Comparison of ENCODE assay signal across 1 cellular context in genomic region chr6:36196049-36196879, GRCh38.
A peak's percentile ranks its signal among the peaks of the same experiment; 100 is the strongest.
TF ChIP-seq lines count a peak whose summit lies in the region.

Gene BRPF3 (plus strand): TSS chr6:36196744. CDS start chr6:36200323, 3,579 bp downstream.

TF ChIP-seq in HepG2, 621 proteins besides CTCF, POLR2A, EP300 and RAD21 (continued from another document):
- TF ChIP-seq ZBTB10 (CRISPR knock-in tag; IDR thresholded peaks at IDR 0.05; ENCODE audit: borderline replicate concordance) = no peak
- no peak for TF ChIP-seq ZNF839 (CRISPR knock-in tag; IDR thresholded peaks at IDR 0.05; ENCODE audit: borderline replicate concordance)
- TF ChIP-seq, protein P1, sequence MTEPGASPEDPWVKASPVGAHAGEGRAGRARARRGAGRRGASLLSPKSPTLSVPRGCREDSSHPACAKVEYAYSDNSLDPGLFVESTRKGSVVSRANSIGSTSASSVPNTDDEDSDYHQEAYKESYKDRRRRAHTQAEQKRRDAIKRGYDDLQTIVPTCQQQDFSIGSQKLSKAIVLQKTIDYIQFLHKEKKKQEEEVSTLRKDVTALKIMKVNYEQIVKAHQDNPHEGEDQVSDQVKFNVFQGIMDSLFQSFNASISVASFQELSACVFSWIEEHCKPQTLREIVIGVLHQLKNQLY (CRISPR knock-in tag; IDR thresholded peaks at IDR 0.05) = no peak
- TF ChIP-seq NCOA1 (CRISPR knock-in tag; IDR thresholded peaks at IDR 0.05) = no peak
- peak; percentile 77; the same call in 1 of the 2 replicates for TF ChIP-seq ZNF235 (CRISPR knock-in tag; IDR thresholded peaks at IDR 0.05; ENCODE audit: borderline replicate concordance)
- TF ChIP-seq ATRX (CRISPR knock-in tag; IDR thresholded peaks at IDR 0.05; ENCODE audit: borderline replicate concordance) = no peak
- TF ChIP-seq ZBTB26 (CRISPR knock-in tag; IDR thresholded peaks at IDR 0.05; ENCODE audit: borderline replicate concordance) = peak; percentile 41; the same call in 1 of the 2 replicates
- no peak for TF ChIP-seq KAT2B (IDR thresholded peaks at IDR 0.05; ENCODE audit: borderline replicate concordance, low read depth, low read length)
- no peak for TF ChIP-seq MAFG (CRISPR knock-in tag; IDR thresholded peaks at IDR 0.05)
- TF ChIP-seq, protein P2, sequence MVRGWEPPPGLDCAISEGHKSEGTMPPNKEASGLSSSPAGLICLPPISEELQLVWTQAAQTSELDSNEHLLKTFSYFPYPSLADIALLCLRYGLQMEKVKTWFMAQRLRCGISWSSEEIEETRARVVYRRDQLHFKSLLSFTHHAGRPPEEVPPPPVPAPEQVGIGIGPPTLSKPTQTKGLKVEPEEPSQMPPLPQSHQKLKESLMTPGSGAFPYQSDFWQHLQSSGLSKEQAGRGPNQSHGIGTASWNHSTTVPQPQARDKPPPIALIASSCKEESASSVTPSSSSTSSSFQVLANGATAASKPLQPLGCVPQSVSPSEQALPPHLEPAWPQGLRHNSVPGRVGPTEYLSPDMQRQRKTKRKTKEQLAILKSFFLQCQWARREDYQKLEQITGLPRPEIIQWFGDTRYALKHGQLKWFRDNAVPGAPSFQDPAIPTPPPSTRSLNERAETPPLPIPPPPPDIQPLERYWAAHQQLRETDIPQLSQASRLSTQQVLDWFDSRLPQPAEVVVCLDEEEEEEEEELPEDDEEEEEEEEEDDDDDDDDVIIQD (CRISPR knock-in tag; IDR thresholded peaks at IDR 0.05; ENCODE audit: low read depth) = 0 out of 2 replicates have a peak, but pooled peaks have one; percentile 17
- TF ChIP-seq MIER2 (CRISPR knock-in tag; IDR thresholded peaks at IDR 0.05) = no peak
- TF ChIP-seq MBNL3 (CRISPR knock-in tag; conservative IDR thresholded peaks at IDR 0.05) = no peak
- no peak for TF ChIP-seq KDM5A (IDR thresholded peaks at IDR 0.05; ENCODE audit: borderline replicate concordance, low read length)
- peak; percentile 67 for TF ChIP-seq HNRNPK (IDR thresholded peaks at IDR 0.05; ENCODE audit: low read depth, low read length, poor library complexity, severe bottlenecking)
- TF ChIP-seq NFYB (CRISPR knock-in tag; IDR thresholded peaks at IDR 0.05) = no peak
- peak; percentile 64; the same call in 1 of the 2 replicates for TF ChIP-seq ZFY (CRISPR knock-in tag; IDR thresholded peaks at IDR 0.05)
- TF ChIP-seq ZNF841 (CRISPR knock-in tag; IDR thresholded peaks at IDR 0.05; ENCODE audit: borderline replicate concordance) = no peak
- no peak for TF ChIP-seq FOXJ3 (CRISPR knock-in tag; IDR thresholded peaks at IDR 0.05; ENCODE audit: borderline replicate concordance)
- TF ChIP-seq ZNF724P (CRISPR knock-in tag; IDR thresholded peaks at IDR 0.05; ENCODE audit: borderline replicate concordance) = peak; percentile 83; the same call in 1 of the 2 replicates
- no peak for TF ChIP-seq SOX6 (IDR thresholded peaks at IDR 0.05)
- TF ChIP-seq SOX6 (CRISPR knock-in tag; IDR thresholded peaks at IDR 0.05) = peak; percentile 75
- TF ChIP-seq, protein P3, sequence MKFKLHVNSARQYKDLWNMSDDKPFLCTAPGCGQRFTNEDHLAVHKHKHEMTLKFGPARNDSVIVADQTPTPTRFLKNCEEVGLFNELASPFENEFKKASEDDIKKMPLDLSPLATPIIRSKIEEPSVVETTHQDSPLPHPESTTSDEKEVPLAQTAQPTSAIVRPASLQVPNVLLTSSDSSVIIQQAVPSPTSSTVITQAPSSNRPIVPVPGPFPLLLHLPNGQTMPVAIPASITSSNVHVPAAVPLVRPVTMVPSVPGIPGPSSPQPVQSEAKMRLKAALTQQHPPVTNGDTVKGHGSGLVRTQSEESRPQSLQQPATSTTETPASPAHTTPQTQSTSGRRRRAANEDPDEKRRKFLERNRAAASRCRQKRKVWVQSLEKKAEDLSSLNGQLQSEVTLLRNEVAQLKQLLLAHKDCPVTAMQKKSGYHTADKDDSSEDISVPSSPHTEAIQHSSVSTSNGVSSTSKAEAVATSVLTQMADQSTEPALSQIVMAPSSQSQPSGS (CRISPR knock-in tag; IDR thresholded peaks at IDR 0.05) = 0 out of 2 replicates have a peak, but pooled peaks have one; percentile 41
- 0 out of 2 replicates have a peak, but pooled peaks have one; percentile 16 for TF ChIP-seq HDAC2 (CRISPR knock-in tag; IDR thresholded peaks at IDR 0.05)
- TF ChIP-seq ZNF552 (CRISPR knock-in tag; IDR thresholded peaks at IDR 0.05; ENCODE audit: borderline replicate concordance) = no peak
- no peak for TF ChIP-seq STAT5B (CRISPR knock-in tag; IDR thresholded peaks at IDR 0.05)
- TF ChIP-seq ZNF17 (CRISPR knock-in tag; IDR thresholded peaks at IDR 0.05) = no peak
- peak; percentile 47; the same call in 1 of the 2 replicates for TF ChIP-seq HDAC1 (CRISPR knock-in tag; IDR thresholded peaks at IDR 0.05)
- TF ChIP-seq, protein P4, sequence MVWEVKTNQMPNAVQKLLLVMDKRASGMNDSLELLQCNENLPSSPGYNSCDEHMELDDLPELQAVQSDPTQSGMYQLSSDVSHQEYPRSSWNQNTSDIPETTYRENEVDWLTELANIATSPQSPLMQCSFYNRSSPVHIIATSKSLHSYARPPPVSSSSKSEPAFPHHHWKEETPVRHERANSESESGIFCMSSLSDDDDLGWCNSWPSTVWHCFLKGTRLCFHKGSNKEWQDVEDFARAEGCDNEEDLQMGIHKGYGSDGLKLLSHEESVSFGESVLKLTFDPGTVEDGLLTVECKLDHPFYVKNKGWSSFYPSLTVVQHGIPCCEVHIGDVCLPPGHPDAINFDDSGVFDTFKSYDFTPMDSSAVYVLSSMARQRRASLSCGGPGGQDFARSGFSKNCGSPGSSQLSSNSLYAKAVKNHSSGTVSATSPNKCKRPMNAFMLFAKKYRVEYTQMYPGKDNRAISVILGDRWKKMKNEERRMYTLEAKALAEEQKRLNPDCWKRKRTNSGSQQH (CRISPR knock-in tag; IDR thresholded peaks at IDR 0.05; ENCODE audit: low read depth) = 0 out of 2 replicates have a peak, but pooled peaks have one; percentile 35
- TF ChIP-seq HNF4G (IDR thresholded peaks at IDR 0.05; ENCODE audit: borderline replicate concordance, low read depth, low read length) = peak; percentile 84
- no peak; the same call in 1 of the 2 replicates for TF ChIP-seq HNF4G (CRISPR knock-in tag; IDR thresholded peaks at IDR 0.05; ENCODE audit: borderline replicate concordance, low read depth)
- TF ChIP-seq JUNB (CRISPR knock-in tag; IDR thresholded peaks at IDR 0.05; ENCODE audit: borderline replicate concordance) = no peak
- TF ChIP-seq BORCS8-MEF2B (CRISPR knock-in tag; IDR thresholded peaks at IDR 0.05) = peak; percentile 44; the same call in 1 of the 2 replicates
- no peak for TF ChIP-seq HNRNPL (IDR thresholded peaks at IDR 0.05; ENCODE audit: low read depth, low read length)
- TF ChIP-seq, protein P5, sequence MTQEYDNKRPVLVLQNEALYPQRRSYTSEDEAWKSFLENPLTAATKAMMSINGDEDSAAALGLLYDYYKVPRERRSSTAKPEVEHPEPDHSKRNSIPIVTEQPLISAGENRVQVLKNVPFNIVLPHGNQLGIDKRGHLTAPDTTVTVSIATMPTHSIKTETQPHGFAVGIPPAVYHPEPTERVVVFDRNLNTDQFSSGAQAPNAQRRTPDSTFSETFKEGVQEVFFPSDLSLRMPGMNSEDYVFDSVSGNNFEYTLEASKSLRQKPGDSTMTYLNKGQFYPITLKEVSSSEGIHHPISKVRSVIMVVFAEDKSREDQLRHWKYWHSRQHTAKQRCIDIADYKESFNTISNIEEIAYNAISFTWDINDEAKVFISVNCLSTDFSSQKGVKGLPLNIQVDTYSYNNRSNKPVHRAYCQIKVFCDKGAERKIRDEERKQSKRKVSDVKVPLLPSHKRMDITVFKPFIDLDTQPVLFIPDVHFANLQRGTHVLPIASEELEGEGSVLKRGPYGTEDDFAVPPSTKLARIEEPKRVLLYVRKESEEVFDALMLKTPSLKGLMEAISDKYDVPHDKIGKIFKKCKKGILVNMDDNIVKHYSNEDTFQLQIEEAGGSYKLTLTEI (CRISPR knock-in tag; conservative IDR thresholded peaks at IDR 0.05) = no peak
- peak; percentile 73 for TF ChIP-seq SAP130 (CRISPR knock-in tag; IDR thresholded peaks at IDR 0.05; ENCODE audit: low read depth)
- TF ChIP-seq DBP (CRISPR knock-in tag; IDR thresholded peaks at IDR 0.05; ENCODE audit: not compliant biosample characterization) = no peak
- TF ChIP-seq, protein P6, sequence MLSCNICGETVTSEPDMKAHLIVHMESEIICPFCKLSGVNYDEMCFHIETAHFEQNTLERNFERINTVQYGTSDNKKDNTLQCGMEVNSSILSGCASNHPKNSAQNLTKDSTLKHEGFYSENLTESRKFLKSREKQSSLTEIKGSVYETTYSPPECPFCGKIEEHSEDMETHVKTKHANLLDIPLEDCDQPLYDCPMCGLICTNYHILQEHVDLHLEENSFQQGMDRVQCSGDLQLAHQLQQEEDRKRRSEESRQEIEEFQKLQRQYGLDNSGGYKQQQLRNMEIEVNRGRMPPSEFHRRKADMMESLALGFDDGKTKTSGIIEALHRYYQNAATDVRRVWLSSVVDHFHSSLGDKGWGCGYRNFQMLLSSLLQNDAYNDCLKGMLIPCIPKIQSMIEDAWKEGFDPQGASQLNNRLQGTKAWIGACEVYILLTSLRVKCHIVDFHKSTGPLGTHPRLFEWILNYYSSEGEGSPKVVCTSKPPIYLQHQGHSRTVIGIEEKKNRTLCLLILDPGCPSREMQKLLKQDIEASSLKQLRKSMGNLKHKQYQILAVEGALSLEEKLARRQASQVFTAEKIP (CRISPR knock-in tag; IDR thresholded peaks at IDR 0.05; ENCODE audit: borderline replicate concordance) = no peak
- TF ChIP-seq TSC22D2 (CRISPR knock-in tag; IDR thresholded peaks at IDR 0.05; ENCODE audit: borderline replicate concordance) = no peak
- TF ChIP-seq MAFF (IDR thresholded peaks at IDR 0.05; ENCODE audit: low read depth, low read length) = no peak
- TF ChIP-seq NPAS2 (CRISPR knock-in tag; IDR thresholded peaks at IDR 0.05; ENCODE audit: borderline replicate concordance) = no peak
- TF ChIP-seq NR2F6 (IDR thresholded peaks at IDR 0.05) = peak; percentile 62
- peak; percentile 46; the same call in 1 of the 2 replicates for TF ChIP-seq NR2F6 (CRISPR knock-in tag; IDR thresholded peaks at IDR 0.05)
